In genomic region chr12:49540229-49541139, GRCh38 we compare ENCODE assay signal across 1 cellular context.
TF ChIP-seq lines count a peak whose summit lies in the region.

No MANE protein-coding gene starts in this region.

TF ChIP-seq in HCT116, 20 proteins besides CTCF, POLR2A, EP300 and RAD21 (continued from another document):
- TF ChIP-seq REST (IDR thresholded peaks at IDR 0.05; ENCODE audit: low read depth) (no peak), SP1 (IDR thresholded peaks at IDR 0.05; ENCODE audit: low read depth) (no peak), EZH2phosphoT487 (IDR thresholded peaks at IDR 0.05; ENCODE audit: borderline replicate concordance) (no peak), EZH2 (IDR thresholded peaks at IDR 0.05) (no peak), ELF1 (IDR thresholded peaks at IDR 0.05; ENCODE audit: borderline replicate concordance, low read depth) (no peak)
